Comparison of ENCODE assay signal across 8 cellular contexts in the genomic region with DNA sequence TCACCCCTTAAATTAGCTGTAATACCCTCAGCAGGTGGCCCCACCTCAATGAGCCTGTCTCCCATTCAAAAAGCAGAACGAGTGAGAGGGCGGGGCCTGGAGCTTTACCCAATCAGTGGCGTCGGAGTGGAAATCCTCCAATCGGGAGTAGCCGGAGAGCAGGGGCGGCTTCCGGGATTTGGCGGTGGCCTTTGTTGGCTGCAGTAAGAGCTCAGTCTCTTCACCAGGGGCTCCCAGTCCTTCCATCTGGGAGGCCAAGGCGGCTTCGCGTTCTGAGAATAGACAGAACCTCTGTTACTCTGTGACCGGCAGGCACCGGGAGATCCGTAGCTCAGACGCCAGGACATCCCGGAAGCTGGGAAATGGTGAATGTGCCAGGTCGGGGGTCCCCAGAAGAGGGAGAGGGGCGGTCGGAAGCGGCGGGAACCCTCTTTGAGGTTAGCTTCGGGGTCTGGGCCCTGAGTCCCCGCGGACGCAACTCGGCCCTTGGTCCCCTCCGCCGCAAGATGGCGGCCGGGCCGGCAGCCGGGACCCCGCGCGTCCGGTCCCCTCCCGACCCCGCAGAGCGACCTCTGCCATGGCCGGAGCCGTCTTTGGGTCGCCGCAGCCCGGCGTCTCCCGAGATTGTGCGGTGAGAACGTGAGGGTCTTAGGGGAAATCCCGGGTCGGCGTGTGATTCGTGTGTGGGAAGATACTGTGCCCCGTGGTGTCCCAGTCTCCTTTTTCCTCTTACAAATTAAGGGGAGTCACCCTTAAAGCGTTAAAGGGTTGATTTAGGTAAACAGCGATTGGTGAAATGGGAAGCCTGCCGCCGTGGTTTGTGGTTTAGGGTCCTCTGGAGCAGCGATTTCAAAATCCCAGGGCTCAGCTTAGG.
DNase-seq lines count a peak whose midpoint lies in the region; TF ChIP-seq lines count a peak whose summit lies in the region.

No MANE protein-coding gene starts in this region.

- H3K4me3 Mint-ChIP-seq in nephron progenitor cell, result peak overlapping the region; percentile 100
- H3K4me3 Mint-ChIP-seq in stimulated activated naive CD8-positive, alpha-beta T cell treated with anti-CD3 and anti-CD28 coated beads, Interleukin-15, Interleukin-2, amounts not matched to agents 100 ng/mL and 50 ng/mL, for 24 hours, result peak overlapping the region; percentile 98

- peaks cover 19% of the 10 kb centered on the region for H3K4me1 Mint-ChIP-seq in nephron progenitor cell
- peaks cover 61% of the 10 kb centered on the region for H3K4me1 Mint-ChIP-seq in stimulated activated naive CD8-positive, alpha-beta T cell treated with anti-CD3 and anti-CD28 coated beads, Interleukin-15, Interleukin-2, amounts not matched to agents 100 ng/mL and 50 ng/mL, for 24 hours (ENCODE audit: low read depth)

- peak; percentile 94 for DNase-seq in H7
- DNase-seq in SHP77 (lab: John Stamatoyannopoulos, UW), result peak; percentile 98 to 99
- peak; percentile 28 for DNase-seq in activated gamma-delta T cell (lab: John Stamatoyannopoulos, UW)
- DNase-seq in fibroblast of villous mesenchyme (ENCODE audit: low read depth), result peak; percentile 94
- DNase-seq in nephron progenitor cell, result peak; percentile 90

- H3K4me2 ChIP-seq in Loucy (ENCODE audit: low read depth, low read length, poor library complexity, severe bottlenecking), result peak overlapping the region; percentile 94

- H3K9me3 ChIP-seq in ES-I3 (ENCODE audit: control insufficient read depth, insufficient read depth, low read length) (no peaks in the 10 kb centered on the region), Loucy (ENCODE audit: insufficient read depth, low read depth, low read length) (no peaks in the 10 kb centered on the region)

- peaks cover 45% of the 10 kb centered on the region for H3K36me3 Mint-ChIP-seq in nephron progenitor cell (ENCODE audit: low read depth)
- peaks cover 50% of the 10 kb centered on the region for H3K36me3 Mint-ChIP-seq in stimulated activated naive CD8-positive, alpha-beta T cell treated with anti-CD3 and anti-CD28 coated beads, Interleukin-15, Interleukin-2, amounts not matched to agents 100 ng/mL and 50 ng/mL, for 24 hours (ENCODE audit: low read depth)

- H4K20me1 ChIP-seq in Loucy (ENCODE audit: insufficient read depth, low read length, poor library complexity, severe bottlenecking), result peaks cover 16% of the 10 kb centered on the region

- peak overlapping the region; percentile 85 for H3K4me3 ChIP-seq in H7 (ENCODE audit: insufficient read depth, low read depth, low read length)
- H3K4me3 ChIP-seq in Loucy (ENCODE audit: low read length, poor library complexity, severe bottlenecking), result peak overlapping the region; percentile 86
- peak overlapping the region; percentile 99 for H3K4me3 ChIP-seq in fibroblast of villous mesenchyme (ENCODE audit: low read depth, low read length)

- H3K36me3 ChIP-seq in ES-I3 (ENCODE audit: insufficient read depth, low read length) (no peaks in the 10 kb centered on the region; the same call in 1 of the 2 replicates), H7 (replicated peaks; ENCODE audit: control insufficient read depth, insufficient read depth, low read length) (peaks cover 4% of the 10 kb centered on the region; the same call in 1 of the 2 replicates), Loucy (ENCODE audit: insufficient read depth, low read length) (no peaks in the 10 kb centered on the region)

- no peaks in the 10 kb centered on the region for H3K9me2 ChIP-seq in Loucy (replicated peaks; ENCODE audit: low read depth, low read length)

- peaks cover 3% of the 10 kb centered on the region; the same call in 1 of the 2 replicates for H3F3A ChIP-seq in Loucy (ENCODE audit: low read depth)

- peak overlapping the region; percentile 100 for H3K27ac Mint-ChIP-seq in nephron progenitor cell
- H3K27ac Mint-ChIP-seq in stimulated activated naive CD8-positive, alpha-beta T cell treated with anti-CD3 and anti-CD28 coated beads, Interleukin-15, Interleukin-2, amounts not matched to agents 100 ng/mL and 50 ng/mL, for 24 hours, result peak overlapping the region; percentile 99

- H3K9me3 Mint-ChIP-seq in nephron progenitor cell, result peaks cover 40% of the 10 kb centered on the region
- peaks cover 3% of the 10 kb centered on the region for H3K9me3 Mint-ChIP-seq in stimulated activated naive CD8-positive, alpha-beta T cell treated with anti-CD3 and anti-CD28 coated beads, Interleukin-15, Interleukin-2, amounts not matched to agents 100 ng/mL and 50 ng/mL, for 24 hours

- TF ChIP-seq CTCF in Loucy (conservative IDR thresholded peaks at IDR 0.05; ENCODE audit: low read length) (no peak), fibroblast of villous mesenchyme (IDR thresholded peaks at IDR 0.05; ENCODE audit: insufficient read depth, low read depth, low read length) (no peak), nephron progenitor cell (IDR thresholded peaks at IDR 0.05) (no peak)

- H3K4me1 ChIP-seq in ES-I3 (ENCODE audit: insufficient read depth, low read length) (peaks cover 14% of the 10 kb centered on the region), Loucy (ENCODE audit: insufficient read depth, low read length, poor library complexity, severe bottlenecking) (peaks cover 45% of the 10 kb centered on the region)

- peaks cover 34% of the 10 kb centered on the region for H3K79me2 ChIP-seq in Loucy (ENCODE audit: insufficient read depth, low read length)

- H3K27me3 ChIP-seq in H7 (ENCODE audit: control insufficient read depth, insufficient read depth, low read length) (no peaks in the 10 kb centered on the region), Loucy (ENCODE audit: insufficient read depth, low read length, poor library complexity, severe bottlenecking) (no peaks in the 10 kb centered on the region)

- peaks cover 3% of the 10 kb centered on the region for H3K27me3 Mint-ChIP-seq in nephron progenitor cell (ENCODE audit: low read depth, poor library complexity)
- no peaks in the 10 kb centered on the region for H3K27me3 Mint-ChIP-seq in stimulated activated naive CD8-positive, alpha-beta T cell treated with anti-CD3 and anti-CD28 coated beads, Interleukin-15, Interleukin-2, amounts not matched to agents 100 ng/mL and 50 ng/mL, for 24 hours

- H3K9ac ChIP-seq in ES-I3 (ENCODE audit: low read depth, low read length), result peak overlapping the region; percentile 97
- peak overlapping the region; percentile 93 for H3K9ac ChIP-seq in Loucy (ENCODE audit: low read depth, low read length, poor library complexity, severe bottlenecking)

- peak overlapping the region; percentile 88 for H2AFZ ChIP-seq in Loucy (ENCODE audit: low read length)

Comparison
In these comparisons a context has a peak if more than half of its experiments do, and no peak if none do; other contexts are left out.
1. Peak in every context shown above with its lines: DNase-seq and H3K4me3 ChIP-seq.
2. DNase-seq: peak in every context shown above with its lines; median percentile 98 in SHP77; 94 in H7; 94 in fibroblast of villous mesenchyme; 90 in nephron progenitor cell; 28 in activated gamma-delta T cell.